In the genomic region with DNA sequence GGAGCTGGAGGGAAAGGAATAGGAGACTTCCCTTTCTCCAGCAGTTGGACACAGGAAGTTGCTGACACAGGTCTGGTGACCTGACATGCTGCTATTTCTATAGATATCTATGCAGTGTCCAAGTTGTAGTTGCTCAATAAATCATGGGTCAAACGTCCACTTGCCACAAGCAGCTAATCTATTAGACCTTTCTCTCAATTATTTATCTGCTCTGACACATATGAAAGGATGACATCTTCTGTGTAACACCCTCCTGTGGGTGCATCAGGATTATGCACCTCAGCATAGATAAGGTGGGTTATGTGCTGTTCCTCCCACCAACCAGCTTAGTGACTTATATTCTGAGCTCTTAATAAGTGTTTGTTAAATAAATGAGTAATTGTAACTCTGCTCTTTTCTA, we compare ENCODE assay signal across 26 cellular contexts.
"Had no signal": no experiment of that assay in that cellular context is flagged by ENCODE, and none has a peak within 500 bp of the region (broad histone marks: within the 10 kb centered on the region; RNA-seq: fewer than 3 reads in every experiment).

No MANE protein-coding gene starts in this region.

- H3K9me3 Mint-ChIP-seq: mesothelial cell of epicardium; nephron; neural progenitor cell; stimulated activated naive B cell treated with anti-CD40 and anti-IgM and Interleukin-4, amounts not matched to agents 10 μg/mL and 1 μg/mL and 100 μg/mL, for 72 hours; stimulated activated naive CD8-positive, alpha-beta T cell treated with anti-CD3 and anti-CD28 coated beads, Interleukin-15, Interleukin-2, amounts not matched to agents 100 ng/mL and 50 ng/mL, for 24 hours had no signal

- H3K4me1 Mint-ChIP-seq: naive B cell; nephron; neural progenitor cell; stimulated activated naive B cell treated with anti-CD40 and anti-IgM and Interleukin-4, amounts not matched to agents 10 μg/mL and 1 μg/mL and 100 μg/mL, for 72 hours had no signal

- H3K4me3 ChIP-seq: dorsolateral prefrontal cortex, gastroesophageal sphincter, heart left ventricle, hepatocyte, mucosa of descending colon, neural progenitor cell, sigmoid colon, thoracic aorta, tibial nerve, vagina had no signal

- H3K27ac Mint-ChIP-seq: mesothelial cell of epicardium; naive B cell; nephron; neural progenitor cell; progenitor cell of endocrine pancreas; stimulated activated naive B cell treated with anti-CD40 and anti-IgM and Interleukin-4, amounts not matched to agents 10 μg/mL and 1 μg/mL and 100 μg/mL, for 72 hours; stimulated activated naive CD8-positive, alpha-beta T cell treated with anti-CD3 and anti-CD28 coated beads, Interleukin-15, Interleukin-2, amounts not matched to agents 100 ng/mL and 50 ng/mL, for 24 hours had no signal

- FAIRE-seq: colon, kidney had no signal

- H3K9ac ChIP-seq: neural progenitor cell, parathyroid adenoma had no signal

- H2AFZ ChIP-seq: hepatocyte, neural progenitor cell, parathyroid adenoma had no signal

- H3K4me1 ChIP-seq: foreskin keratinocyte, gastroesophageal sphincter, heart left ventricle, neural progenitor cell, parathyroid adenoma, sigmoid colon, tibial nerve, vagina had no signal

- H3K4me2 ChIP-seq: hepatocyte, neural progenitor cell had no signal

- H3K79me2 ChIP-seq: hepatocyte, parathyroid adenoma had no signal

- H3K36me3 Mint-ChIP-seq: mesothelial cell of epicardium; naive B cell; neural progenitor cell; stimulated activated naive B cell treated with anti-CD40 and anti-IgM and Interleukin-4, amounts not matched to agents 10 μg/mL and 1 μg/mL and 100 μg/mL, for 72 hours had no signal

- H3K36me3 ChIP-seq: gastroesophageal sphincter, heart left ventricle, neural progenitor cell, sigmoid colon, thoracic aorta, tibial nerve, vagina had no signal

- H3K27me3 ChIP-seq: dorsolateral prefrontal cortex, foreskin keratinocyte, hepatocyte, neural progenitor cell, sigmoid colon, tibial nerve, vagina had no signal

- ATAC-seq: esophagus mucosa; foreskin keratinocyte; gastroesophageal sphincter; heart left ventricle; left lobe of liver; mucosa of descending colon; stimulated activated naive B cell treated with anti-CD40 and anti-IgM and Interleukin-4, amounts not matched to agents 10 μg/mL and 1 μg/mL and 100 μg/mL, for 72 hours had no signal

- DNase-seq: dorsolateral prefrontal cortex; effector CD4-positive, alpha-beta T cell; foreskin keratinocyte; heart left ventricle; kidney; mesenchymal stem cell; mucosa of descending colon; naive B cell; sigmoid colon; stimulated activated CD4-positive, alpha-beta T cell treated with anti-CD3 and anti-CD28 coated beads, Interleukin-15, amount 100 ng/mL, for 24 hours; stimulated activated CD4-positive, alpha-beta T cell treated with anti-CD3 and anti-CD28 coated beads, Interleukin-2, amount 100 ng/mL, for 48 hours; stimulated activated naive B cell treated with anti-CD40 and anti-IgM and Interleukin-4, amounts not matched to agents 10 μg/mL and 1 μg/mL and 100 μg/mL, for 72 hours had no signal

- H3K27ac ChIP-seq: dorsolateral prefrontal cortex, foreskin keratinocyte, gastroesophageal sphincter, heart left ventricle, hepatocyte, neural progenitor cell, parathyroid adenoma, sigmoid colon, thoracic aorta, tibial nerve, vagina had no signal

- H3K4me3 Mint-ChIP-seq: mesothelial cell of epicardium; naive B cell; nephron; neural progenitor cell; stimulated activated naive B cell treated with anti-CD40 and anti-IgM and Interleukin-4, amounts not matched to agents 10 μg/mL and 1 μg/mL and 100 μg/mL, for 72 hours; stimulated activated naive CD8-positive, alpha-beta T cell treated with anti-CD3 and anti-CD28 coated beads, Interleukin-15, Interleukin-2, amounts not matched to agents 100 ng/mL and 50 ng/mL, for 24 hours had no signal

- H3K9me3 ChIP-seq: gastroesophageal sphincter, heart left ventricle, mucosa of descending colon, sigmoid colon, thoracic aorta, tibial nerve, vagina had no signal
